In the genomic region with DNA sequence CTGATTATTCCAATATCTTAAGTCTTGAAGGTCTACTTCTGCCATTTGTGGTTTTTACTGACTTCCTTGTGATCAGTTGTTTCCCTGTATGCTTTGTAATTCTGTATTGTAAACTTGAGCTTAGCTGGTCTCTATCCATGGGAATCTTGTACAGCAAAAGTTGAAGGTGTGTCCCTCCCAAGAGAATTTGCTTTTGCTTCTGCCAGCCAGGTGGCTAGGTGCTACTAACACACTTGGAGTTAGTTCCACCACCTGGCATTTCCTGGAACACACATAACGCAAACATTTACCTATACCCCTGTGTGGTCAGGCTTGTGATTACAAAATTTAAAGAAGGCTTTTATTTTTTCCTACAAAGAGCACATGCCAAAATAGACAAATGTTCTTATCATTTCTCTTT, we compare ENCODE assay signal across 18 cellular contexts.
"Had no signal": no experiment of that assay in that cellular context is flagged by ENCODE, and none has a peak within 500 bp of the region (broad histone marks: within the 10 kb centered on the region; RNA-seq: fewer than 3 reads in every experiment).

No MANE protein-coding gene starts in this region.

- H3K4me1 ChIP-seq: foreskin keratinocyte, left ventricle myocardium inferior, tibial artery had no signal

- H3K27ac ChIP-seq: foreskin keratinocyte, left ventricle myocardium inferior, neutrophil, ovary, tibial artery had no signal

- DNase-seq: activated CD4-positive, alpha-beta T cell treated with anti-CD3 and anti-CD28 coated beads for 1 hour; activated gamma-delta T cell treated with Interleukin-2 at 50 U/mL for 16 hours; activated T-cell treated with anti-CD3 and anti-CD28 coated beads, Interleukin-2, amount 50 U/mL, for 1 hour; aorta; dermis blood vessel endothelial cell; effector memory CD4-positive, alpha-beta T cell; foreskin keratinocyte; immature natural killer cell; left ventricle myocardium inferior; midbrain; ovary; right cardiac atrium; stimulated activated CD4-positive, alpha-beta T cell treated with anti-CD3 and anti-CD28 coated beads, Interleukin-12 subunit alpha, Interleukin-12 subunit beta, amount 100 ng/mL, for 4 hours; stimulated activated CD4-positive, alpha-beta T cell treated with anti-CD3 and anti-CD28 coated beads, Interleukin-4, amount 100 ng/mL, for 4 hours; stimulated activated naive CD8-positive, alpha-beta T cell treated with anti-CD3 and anti-CD28 coated beads, Interleukin-15, Interleukin-2, amounts not matched to agents 100 U/mL and 50 U/mL, for 24 hours; substantia nigra; tibial artery had no signal

- H3K9me3 ChIP-seq: neutrophil, ovary had no signal

- H3K36me3 ChIP-seq: left ventricle myocardium inferior, neutrophil, ovary, tibial artery had no signal

- H3K27me3 ChIP-seq: foreskin keratinocyte, ovary had no signal

- H3K4me3 ChIP-seq: left ventricle myocardium inferior, ovary, tibial artery had no signal
